ENCODE assay signal across 21 cellular contexts in genomic region chr6:34231566-34232336, GRCh38. TPM values are rescaled to one million over a fixed set of nuclear protein-coding genes. Genes with fewer than 3 reads are reported as not detected.
DNase-seq lines count a peak whose midpoint lies in the region; ATAC-seq, FAIRE-seq and TF ChIP-seq lines count a peak whose summit lies in the region.
"Had no signal": no experiment of that assay in that cellular context is flagged by ENCODE, and none has a peak within 500 bp of the region (broad histone marks: within the 10 kb centered on the region; RNA-seq: fewer than 3 reads in every experiment).

No MANE protein-coding gene starts in this region.

- H3K27ac Mint-ChIP-seq in CD4-positive, alpha-beta T cell: no peak overlapping the region
- H3K27ac Mint-ChIP-seq in endothelial cell (ENCODE audit: unreplicated experiment) (no peak overlapping the region), progenitor cell of endocrine pancreas (peak overlapping the region; percentile 35)

- H3K4me2 ChIP-seq in PC-9: peak overlapping the region; percentile 42; the same call in 1 of the 2 replicates
- H3K4me2 ChIP-seq: A549 had no signal

- no peak overlapping the region for H2AFZ ChIP-seq in PC-9

- H3K27me3 Mint-ChIP-seq in CD4-positive, alpha-beta T cell: no peaks in the 10 kb centered on the region
- H3K27me3 Mint-ChIP-seq in endothelial cell (ENCODE audit: unreplicated experiment): peaks cover 13% of the 10 kb centered on the region
- no peaks in the 10 kb centered on the region for H3K27me3 Mint-ChIP-seq in progenitor cell of endocrine pancreas

- CTCF ChIA-PET in CD4-positive, alpha-beta T cell (lab: Charles Lee): interaction anchor here (1.2 to 1.4 kb wide), 2 partner anchors 8 to 12 kb away, joined by 3 read pairs; no protein-coding TSS in a partner anchor
- CTCF ChIA-PET in PC-9 (lab: Charles Lee): no interaction called here

- ATAC-seq in CD4-positive, alpha-beta T cell (ENCODE audit: poor library complexity): no peak
- ATAC-seq: A549 had no signal

- no peaks in the 10 kb centered on the region for H4K20me1 ChIP-seq in PC-9 (ENCODE audit: insufficient read depth)

- H3K9me3 ChIP-seq in CD4-positive, alpha-beta T cell (ENCODE audit: control insufficient read depth, low read length): no peaks in the 10 kb centered on the region
- H3K9me3 ChIP-seq in PC-9 (ENCODE audit: insufficient read depth, low read depth): no peaks in the 10 kb centered on the region; the same call in 1 of the 2 replicates
- H3K9me3 ChIP-seq: A549, SJSA1 had no signal

- no peak for FAIRE-seq in urothelium cell line (lab: Jason Lieb, UNC)
- FAIRE-seq: A549, GM12892, HTR-8/SVneo had no signal

- no peaks in the 10 kb centered on the region for H3K36me3 ChIP-seq in PC-9 (ENCODE audit: low read depth)
- H3K36me3 ChIP-seq: SJSA1 had no signal

- peaks cover 15% of the 10 kb centered on the region for H3K4me1 Mint-ChIP-seq in CD4-positive, alpha-beta T cell (ENCODE audit: low read depth)
- H3K4me1 Mint-ChIP-seq in endothelial cell (ENCODE audit: unreplicated experiment) (peaks cover 18% of the 10 kb centered on the region), progenitor cell of endocrine pancreas (ENCODE audit: low read depth) (peaks cover 38% of the 10 kb centered on the region)

- peaks cover 9% of the 10 kb centered on the region for H3K36me3 Mint-ChIP-seq in CD4-positive, alpha-beta T cell (ENCODE audit: low read depth)
- no peaks in the 10 kb centered on the region for H3K36me3 Mint-ChIP-seq in endothelial cell (ENCODE audit: low read depth, unreplicated experiment)
- H3K36me3 Mint-ChIP-seq in progenitor cell of endocrine pancreas (ENCODE audit: insufficient read depth): no peaks in the 10 kb centered on the region

- peaks cover 88% of the 10 kb centered on the region for H3F3A ChIP-seq in PC-9 (ENCODE audit: insufficient read depth, low read depth)

- POLR2A ChIA-PET in CD4-positive, alpha-beta T cell (lab: Charles Lee): interaction anchor here (2.6 kb wide), 1 partner anchor 8 kb away, joined by 20 read pairs; no protein-coding TSS in a partner anchor
- POLR2A ChIA-PET in PC-9 (lab: Charles Lee; ENCODE audit: unreplicated experiment): no interaction called here

- intact Hi-C loops in CD4-positive, alpha-beta T cell (cut with DNase I, micrococcal nuclease): loop anchor here in 1 of 2 experiments (10.0 kb wide), 1 partner anchor 797 kb away; no protein-coding TSS in a partner anchor
- intact Hi-C loops in PC-9 (cut with micrococcal nuclease; ENCODE audit: unreplicated experiment): no loop called here

- BruUV-seq in PC-9 (replicated peaks; lab: Mats Ljungman, UMichigan): no TSS peak

- H3K4me1 ChIP-seq in PC-9 (replicated peaks; ENCODE audit: insufficient read depth): peaks cover 77% of the 10 kb centered on the region

- no peak for TF ChIP-seq CTCF in CD4-positive, alpha-beta T cell (IDR thresholded peaks at IDR 0.05)
- TF ChIP-seq CTCF in PC-9 (conservative IDR thresholded peaks at IDR 0.05) (no peak), endothelial cell (IDR thresholded peaks at IDR 0.05; ENCODE audit: unreplicated experiment) (no peak), progenitor cell of endocrine pancreas (IDR thresholded peaks at IDR 0.05; ENCODE audit: unreplicated experiment) (no peak)

- H3K9me2 ChIP-seq in PC-9 (ENCODE audit: insufficient read depth): no peaks in the 10 kb centered on the region

- H3K4me3 Mint-ChIP-seq in CD4-positive, alpha-beta T cell: peak overlapping the region; percentile 42
- H3K4me3 Mint-ChIP-seq in endothelial cell (ENCODE audit: unreplicated experiment) (peak overlapping the region; percentile 47), progenitor cell of endocrine pancreas (ENCODE audit: low read depth) (no peak overlapping the region)

- no peak for DNase-seq in CD4-positive, alpha-beta T cell
- DNase-seq in PC-9 (no peak), endothelial cell (ENCODE audit: low spot score) (no peak), progenitor cell of endocrine pancreas (ENCODE audit: low spot score, unreplicated experiment) (no peak), urothelium cell line (ENCODE audit: low spot score) (no peak), AG08395 (ENCODE audit: low spot score) (no peak)
- no peak for DNase-seq in stimulated activated naive CD4-positive, alpha-beta T cell treated with Interleukin-2 at 50 U/mL for 16 hours (lab: John Stamatoyannopoulos, UW)
- DNase-seq: COR-L47, DMS153, GOT3, NCI-H1417, NCI-H1930, NCI-H2171, NCI-H446, NCI-H748 treated with DMSO at 0.1 percent for 48 hours had no signal

- no peak overlapping the region for H3K4me3 ChIP-seq in PC-9
- H3K4me3 ChIP-seq: A549, SJSA1 had no signal

- no peak overlapping the region for H3K27ac ChIP-seq in CD4-positive, alpha-beta T cell (ENCODE audit: low read depth, low read length)
- peak overlapping the region; percentile 98 for H3K27ac ChIP-seq in PC-9
- H3K27ac ChIP-seq: A549, C4-2B, HL-60, SJSA1 had no signal

- H3K79me2 ChIP-seq in PC-9 (ENCODE audit: low read depth): peaks cover 6% of the 10 kb centered on the region

- H3K27me3 ChIP-seq in CD4-positive, alpha-beta T cell (ENCODE audit: control insufficient read depth, insufficient read depth, low read length): no peaks in the 10 kb centered on the region
- no peaks in the 10 kb centered on the region for H3K27me3 ChIP-seq in PC-9 (ENCODE audit: insufficient read depth, low read depth)
- H3K27me3 ChIP-seq: SJSA1 had no signal

- H3K9me3 Mint-ChIP-seq in CD4-positive, alpha-beta T cell: no peaks in the 10 kb centered on the region
- H3K9me3 Mint-ChIP-seq in endothelial cell (ENCODE audit: unreplicated experiment): no peaks in the 10 kb centered on the region
- H3K9me3 Mint-ChIP-seq in progenitor cell of endocrine pancreas (ENCODE audit: low read depth): no peaks in the 10 kb centered on the region

RNA-seq across cellular contexts. Expression of gene HMGA1, which starts 4.9 kb away (rescaled TPM):
- total RNA-seq in CD4-positive, alpha-beta T cell: 100 to 1,000 TPM; 102 to 107 TPM
- total RNA-seq in PC-9 (2021): 1,825 and 1,951 TPM in 2 replicates
- total RNA-seq in endothelial cell (ENCODE audit: unreplicated experiment): 528 TPM
- total RNA-seq in progenitor cell of endocrine pancreas: 748 and 769 TPM in 2 replicates

RNA-seq across cellular contexts. Expression of gene SMIM29, which starts 17.1 kb away (rescaled TPM):
- 10 to 100 TPM; 22.0 to 23.9 TPM for total RNA-seq in CD4-positive, alpha-beta T cell
- total RNA-seq in PC-9 (2021): 32.8 and 35.2 TPM in 2 replicates
- 44.3 TPM for total RNA-seq in endothelial cell (ENCODE audit: unreplicated experiment)
- total RNA-seq in progenitor cell of endocrine pancreas: 5.1 and 5.3 TPM in 2 replicates
